Comparison of ENCODE assay signal across 1 cellular context in genomic region chr19:55605637-55606470, GRCh38.
A peak's percentile ranks its signal among the peaks of the same experiment; 100 is the strongest.
TF ChIP-seq lines count a peak whose summit lies in the region.

ZNF865 (plus strand) TSS chr19:55605647; CDS start chr19:55613619, 7,972 bp downstream.

TF ChIP-seq in GM12878, 131 proteins besides CTCF, POLR2A, EP300 and RAD21 (continued from another document):
- TF ChIP-seq BHLHE40 (IDR thresholded peaks at IDR 0.05; ENCODE audit: borderline replicate concordance in 1 of 2, low read depth in 2 of 2, low read length in 1 of 2) = 0 out of 4 replicates have a peak, but pooled peaks of 1 of the 2 experiments have one; percentile 16
- peak; percentile 31; the same call in 1 of the 2 replicates for TF ChIP-seq HCFC1 (IDR thresholded peaks at IDR 0.05; ENCODE audit: low read length)
- TF ChIP-seq IKZF1 (conservative IDR thresholded peaks at IDR 0.05) = peak; percentile 68; the same call in 1 of the 2 replicates
- TF ChIP-seq USF1 (IDR thresholded peaks at IDR 0.05; ENCODE audit: borderline replicate concordance, extremely low read length, insufficient read depth, low read depth, low read length) = no peak
- peak; percentile 51; the same call in 1 of the 2 replicates for TF ChIP-seq SMC3 (IDR thresholded peaks at IDR 0.05; ENCODE audit: borderline replicate concordance, low read length)
- TF ChIP-seq, protein P1, sequence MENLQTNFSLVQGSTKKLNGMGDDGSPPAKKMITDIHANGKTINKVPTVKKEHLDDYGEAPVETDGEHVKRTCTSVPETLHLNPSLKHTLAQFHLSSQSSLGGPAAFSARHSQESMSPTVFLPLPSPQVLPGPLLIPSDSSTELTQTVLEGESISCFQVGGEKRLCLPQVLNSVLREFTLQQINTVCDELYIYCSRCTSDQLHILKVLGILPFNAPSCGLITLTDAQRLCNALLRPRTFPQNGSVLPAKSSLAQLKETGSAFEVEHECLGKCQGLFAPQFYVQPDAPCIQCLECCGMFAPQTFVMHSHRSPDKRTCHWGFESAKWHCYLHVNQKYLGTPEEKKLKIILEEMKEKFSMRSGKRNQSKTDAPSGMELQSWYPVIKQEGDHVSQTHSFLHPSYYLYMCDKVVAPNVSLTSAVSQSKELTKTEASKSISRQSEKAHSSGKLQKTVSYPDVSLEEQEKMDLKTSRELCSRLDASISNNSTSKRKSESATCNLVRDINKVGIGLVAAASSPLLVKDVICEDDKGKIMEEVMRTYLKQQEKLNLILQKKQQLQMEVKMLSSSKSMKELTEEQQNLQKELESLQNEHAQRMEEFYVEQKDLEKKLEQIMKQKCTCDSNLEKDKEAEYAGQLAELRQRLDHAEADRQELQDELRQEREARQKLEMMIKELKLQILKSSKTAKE (IDR thresholded peaks at IDR 0.05; ENCODE audit: low read depth, poor library complexity, severe bottlenecking) = peak; percentile 49
- TF ChIP-seq EED (IDR thresholded peaks at IDR 0.05; ENCODE audit: low read depth) = peak; percentile 63; the same call in 1 of the 2 replicates
- TF ChIP-seq MTA3 (IDR thresholded peaks at IDR 0.05; ENCODE audit: borderline replicate concordance, low read length) = no peak
- no peak for TF ChIP-seq ASH2L (IDR thresholded peaks at IDR 0.05; ENCODE audit: borderline replicate concordance, low read depth)
- TF ChIP-seq TAF1 (IDR thresholded peaks at IDR 0.05; ENCODE audit: borderline replicate concordance, low read depth, low read length) = 0 out of 2 replicates have a peak, but pooled peaks have one; percentile 8
- no peak for TF ChIP-seq BACH1 (IDR thresholded peaks at IDR 0.05; ENCODE audit: borderline replicate concordance)
- TF ChIP-seq POLR2AphosphoS2 (IDR thresholded peaks at IDR 0.05; ENCODE audit: low read depth, low read length) = no peak
- TF ChIP-seq, protein P2, sequence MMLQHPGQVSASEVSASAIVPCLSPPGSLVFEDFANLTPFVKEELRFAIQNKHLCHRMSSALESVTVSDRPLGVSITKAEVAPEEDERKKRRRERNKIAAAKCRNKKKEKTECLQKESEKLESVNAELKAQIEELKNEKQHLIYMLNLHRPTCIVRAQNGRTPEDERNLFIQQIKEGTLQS (IDR thresholded peaks at IDR 0.05; ENCODE audit: borderline replicate concordance, extremely low read depth, low read depth, low read length) = no peak
- peak; percentile 41; the same call in 1 of the 2 replicates for TF ChIP-seq ATF7 (IDR thresholded peaks at IDR 0.05; ENCODE audit: low read depth)
- 0 out of 2 replicates have a peak, but pooled peaks have one; percentile 32 for TF ChIP-seq LARP7 (IDR thresholded peaks at IDR 0.05)
- TF ChIP-seq, protein P3, sequence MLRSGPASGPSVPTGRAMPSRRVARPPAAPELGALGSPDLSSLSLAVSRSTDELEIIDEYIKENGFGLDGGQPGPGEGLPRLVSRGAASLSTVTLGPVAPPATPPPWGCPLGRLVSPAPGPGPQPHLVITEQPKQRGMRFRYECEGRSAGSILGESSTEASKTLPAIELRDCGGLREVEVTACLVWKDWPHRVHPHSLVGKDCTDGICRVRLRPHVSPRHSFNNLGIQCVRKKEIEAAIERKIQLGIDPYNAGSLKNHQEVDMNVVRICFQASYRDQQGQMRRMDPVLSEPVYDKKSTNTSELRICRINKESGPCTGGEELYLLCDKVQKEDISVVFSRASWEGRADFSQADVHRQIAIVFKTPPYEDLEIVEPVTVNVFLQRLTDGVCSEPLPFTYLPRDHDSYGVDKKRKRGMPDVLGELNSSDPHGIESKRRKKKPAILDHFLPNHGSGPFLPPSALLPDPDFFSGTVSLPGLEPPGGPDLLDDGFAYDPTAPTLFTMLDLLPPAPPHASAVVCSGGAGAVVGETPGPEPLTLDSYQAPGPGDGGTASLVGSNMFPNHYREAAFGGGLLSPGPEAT (IDR thresholded peaks at IDR 0.05; ENCODE audit: low read depth) = peak; percentile 85
- peak; percentile 65; the same call in 1 of the 2 replicates for TF ChIP-seq DPF2 (IDR thresholded peaks at IDR 0.05)
- TF ChIP-seq JUNB (IDR thresholded peaks at IDR 0.05) = peak; percentile 33; the same call in 1 of the 2 replicates
- peak; percentile 15 for TF ChIP-seq SP1 (IDR thresholded peaks at IDR 0.05; ENCODE audit: low read depth, low read length)
- peak; percentile 67; the same call in 1 of the 2 replicates for TF ChIP-seq SMARCA5 (IDR thresholded peaks at IDR 0.05)
- TF ChIP-seq RUNX3 (IDR thresholded peaks at IDR 0.05; ENCODE audit: low read length) = peak; percentile 49
- TF ChIP-seq EGR1 (IDR thresholded peaks at IDR 0.05; ENCODE audit: borderline replicate concordance in 1 of 2, low read depth in 2 of 2, low read length in 2 of 2) = 0 out of 3 replicates have a peak, but pooled peaks of 1 of the 2 experiments have one; percentile 46
- TF ChIP-seq NBN (IDR thresholded peaks at IDR 0.05) = peak; percentile 90
- peak; percentile 57 to 68; a peak in 3 of 4 replicates for TF ChIP-seq IKZF2 (IDR thresholded peaks at IDR 0.05)
- no peak for TF ChIP-seq GABPA (IDR thresholded peaks at IDR 0.05; ENCODE audit: low read depth)
- TF ChIP-seq JUND (IDR thresholded peaks at IDR 0.05; ENCODE audit: low read depth, low read length) = peak; percentile 7; the same call in 1 of the 2 replicates
- TF ChIP-seq ELK1 (IDR thresholded peaks at IDR 0.05; ENCODE audit: low read depth, low read length) = no peak
- TF ChIP-seq MEF2B (IDR thresholded peaks at IDR 0.05; ENCODE audit: partially characterized antibody, poor library complexity, severe bottlenecking) = peak; percentile 52
- TF ChIP-seq WRNIP1 (IDR thresholded peaks at IDR 0.05; ENCODE audit: borderline replicate concordance, low read depth, low read length) = no peak
- TF ChIP-seq PML (IDR thresholded peaks at IDR 0.05; ENCODE audit: low read length) = peak; percentile 35; the same call in 1 of the 2 replicates
- peak; percentile 74; the same call in 1 of the 2 replicates for TF ChIP-seq RFX5 (IDR thresholded peaks at IDR 0.05; ENCODE audit: low read depth, low read length)
- TF ChIP-seq FOXM1 (IDR thresholded peaks at IDR 0.05; ENCODE audit: low read depth, low read length) = 0 out of 2 replicates have a peak, but pooled peaks have one; percentile 17
- TF ChIP-seq REST (IDR thresholded peaks at IDR 0.05; ENCODE audit: low read depth, low read length) = no peak
- TF ChIP-seq, protein P4, sequence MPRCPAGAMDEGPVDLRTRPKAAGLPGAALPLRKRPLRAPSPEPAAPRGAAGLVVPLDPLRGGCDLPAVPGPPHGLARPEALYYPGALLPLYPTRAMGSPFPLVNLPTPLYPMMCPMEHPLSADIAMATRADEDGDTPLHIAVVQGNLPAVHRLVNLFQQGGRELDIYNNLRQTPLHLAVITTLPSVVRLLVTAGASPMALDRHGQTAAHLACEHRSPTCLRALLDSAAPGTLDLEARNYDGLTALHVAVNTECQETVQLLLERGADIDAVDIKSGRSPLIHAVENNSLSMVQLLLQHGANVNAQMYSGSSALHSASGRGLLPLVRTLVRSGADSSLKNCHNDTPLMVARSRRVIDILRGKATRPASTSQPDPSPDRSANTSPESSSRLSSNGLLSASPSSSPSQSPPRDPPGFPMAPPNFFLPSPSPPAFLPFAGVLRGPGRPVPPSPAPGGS (IDR thresholded peaks at IDR 0.05; ENCODE audit: borderline replicate concordance, insufficient read depth, low read depth, low read length, poor library complexity, severe bottlenecking) = no peak
- no peak for TF ChIP-seq SRF (IDR thresholded peaks at IDR 0.05; ENCODE audit: low read depth in 2 of 2, low read length in 2 of 2)
- TF ChIP-seq TCF7 (IDR thresholded peaks at IDR 0.05; ENCODE audit: borderline replicate concordance) = no peak
- TF ChIP-seq YY1 (IDR thresholded peaks at IDR 0.05; ENCODE audit: low read depth, low read length) = peak; percentile 71; the same call in 1 of the 2 replicates
